In genomic region chr1:172125812-172126430, GRCh38 we compare ENCODE assay signal across 26 cellular contexts.
"Had no signal": no experiment of that assay in that cellular context is flagged by ENCODE, and none has a peak within 500 bp of the region (broad histone marks: within the 10 kb centered on the region; RNA-seq: fewer than 3 reads in every experiment).

No MANE protein-coding gene starts in this region.

- FAIRE-seq: colon, kidney, urothelium cell line had no signal

- H3K4me2 ChIP-seq: hepatocyte, neural progenitor cell had no signal

- H3K4me3 ChIP-seq: dorsolateral prefrontal cortex, gastroesophageal sphincter, heart left ventricle, hepatocyte, mucosa of descending colon, neural progenitor cell, right lobe of liver, testis, tibial artery had no signal

- ATAC-seq: esophagus mucosa; gastroesophageal sphincter; heart left ventricle; left lobe of liver; mucosa of descending colon; natural killer cell treated with Interleukin-12 subunit alpha and Interleukin-12 subunit beta and Interleukin-15 and Interleukin-18, amount 100 ng/mL, for 72 hours; right lobe of liver; stimulated activated effector memory CD8-positive, alpha-beta T cell treated with anti-CD3 and anti-CD28 coated beads, Interleukin-12 subunit alpha, Interleukin-12 subunit beta, amount 100 ng/mL, for 72 hours had no signal

- H3K36me3 ChIP-seq: gastroesophageal sphincter, heart left ventricle, neural progenitor cell, right lobe of liver, tibial artery had no signal

- H3K4me1 ChIP-seq: gastroesophageal sphincter, neural progenitor cell, parathyroid adenoma, right lobe of liver, testis, tibial artery had no signal

- DNase-seq: dorsolateral prefrontal cortex; effector CD4-positive, alpha-beta T cell; foreskin fibroblast; heart left ventricle; kidney; mesenchymal stem cell; mucosa of descending colon; naive B cell; right lobe of liver; stimulated activated CD4-positive, alpha-beta T cell treated with anti-CD3 and anti-CD28 coated beads, Interleukin-2, amount 100 ng/mL, for 24 hours; stimulated activated CD4-positive, alpha-beta T cell treated with anti-CD3 and anti-CD28 coated beads, Interleukin-4, amount 100 ng/mL, for 24 hours; stimulated activated naive CD4-positive, alpha-beta T cell treated with Interleukin-2 at 50 U/mL for 16 hours; substantia nigra; tibial artery had no signal

- H3K9me3 ChIP-seq: gastroesophageal sphincter, heart left ventricle, mucosa of descending colon, right lobe of liver, testis, tibial artery had no signal

- H3K79me2 ChIP-seq: hepatocyte, parathyroid adenoma had no signal

- H3K27ac ChIP-seq: epithelial cell of prostate, gastroesophageal sphincter, heart left ventricle, hepatocyte, neural progenitor cell, parathyroid adenoma, right lobe of liver, tibial artery had no signal

- H2AFZ ChIP-seq: hepatocyte, neural progenitor cell, parathyroid adenoma had no signal

- H3K9ac ChIP-seq: neural progenitor cell, parathyroid adenoma had no signal

- H3K27me3 ChIP-seq: dorsolateral prefrontal cortex, gastroesophageal sphincter, heart left ventricle, hepatocyte, neural progenitor cell, right lobe of liver, testis, tibial artery had no signal
